Comparison of ENCODE assay signal across 26 cellular contexts in genomic region chr5:174318578-174318977, GRCh38.
"Had no signal": no experiment of that assay in that cellular context is flagged by ENCODE, and none has a peak within 500 bp of the region (broad histone marks: within the 10 kb centered on the region; RNA-seq: fewer than 3 reads in every experiment).

No MANE protein-coding gene starts in this region.

- H3K36me3 ChIP-seq: colonic mucosa, esophagus squamous epithelium, gastrocnemius medialis, heart left ventricle, left lung, lower lobe of right lung had no signal

- FAIRE-seq: endometrium had no signal

- H3K4me3 ChIP-seq: colonic mucosa, esophagus squamous epithelium, gastrocnemius medialis, heart left ventricle, hepatocyte, left lung, lower lobe of right lung, mucosa of descending colon had no signal

- H3K79me2 ChIP-seq: hepatocyte had no signal

- H3K4me2 ChIP-seq: hepatocyte had no signal

- DNase-seq: colonic mucosa; cortex of kidney; effector CD8-positive, alpha-beta T cell; effector memory CD8-positive, alpha-beta T cell; endodermal cell; erythroblast; esophagus squamous epithelium; foreskin fibroblast; foreskin melanocyte; gastrocnemius medialis; heart left ventricle; hypothalamus; immature natural killer cell; islet precursor cell; left cardiac atrium; left lung; left ventricle myocardium superior; lower lobe of right lung; mesenchymal stem cell; mucosa of descending colon; naive B cell; naive thymus-derived CD8-positive, alpha-beta T cell had no signal

- ATAC-seq: effector memory CD8-positive, alpha-beta T cell; esophagus mucosa; gastrocnemius medialis; heart left ventricle; left cardiac atrium; left lung; left ventricle myocardium superior; lower lobe of right lung; mucosa of descending colon; naive thymus-derived CD8-positive, alpha-beta T cell had no signal

- H3K4me1 ChIP-seq: colonic mucosa, esophagus squamous epithelium, gastrocnemius medialis, left lung, lower lobe of right lung had no signal

- H3K27me3 ChIP-seq: colonic mucosa had no signal

- H3K27ac ChIP-seq: colonic mucosa, epithelial cell of prostate, esophagus squamous epithelium, gastrocnemius medialis, heart left ventricle, hepatocyte, left lung, lower lobe of right lung had no signal

- H2AFZ ChIP-seq: hepatocyte had no signal

- H3K9me3 ChIP-seq: colonic mucosa, esophagus squamous epithelium, gastrocnemius medialis, heart left ventricle, left lung, lower lobe of right lung, mucosa of descending colon had no signal
